ENCODE assay signal across 8 cellular contexts in genomic region chr16:636206-637080, GRCh38.
DNase-seq lines count a peak whose midpoint lies in the region; ATAC-seq lines count a peak whose summit lies in the region.

METTL26 (minus strand) TSS chr16:636305; CDS start chr16:636290, 15 bp downstream.

- H3K9me3 ChIP-seq in SK-N-MC (ENCODE audit: low read depth, low read length) = no peaks in the 10 kb centered on the region

- peak within 1 kb of the TSS; percentile 96 for H3K27ac ChIP-seq in SK-N-MC

- H3K36me3 Mint-ChIP-seq in activated naive CD4-positive, alpha-beta T cell treated with anti-CD3 and anti-CD28 coated beads, Interleukin-2, amount 10 ng/mL, durations not matched to agents 7 days and 5 days = peaks cover 3% of the 10 kb centered on the region

- ATAC-seq in HG02571 (IDR thresholded peaks at IDR 0.05; ENCODE audit: unreplicated experiment) = peak; percentile 64

- H3K27me3 Mint-ChIP-seq in activated naive CD4-positive, alpha-beta T cell treated with anti-CD3 and anti-CD28 coated beads, Interleukin-2, amount 10 ng/mL, durations not matched to agents 7 days and 5 days = peaks cover 10% of the 10 kb centered on the region

- H3K36me3 ChIP-seq in SK-N-MC (ENCODE audit: insufficient read depth, low read length) = no peaks in the 10 kb centered on the region

- peak within 1 kb of the TSS; percentile 99 for H3K27ac Mint-ChIP-seq in activated naive CD4-positive, alpha-beta T cell treated with anti-CD3 and anti-CD28 coated beads, Interleukin-2, amount 10 ng/mL, durations not matched to agents 7 days and 5 days

- H3K4me3 Mint-ChIP-seq in activated naive CD4-positive, alpha-beta T cell treated with anti-CD3 and anti-CD28 coated beads, Interleukin-2, amount 10 ng/mL, durations not matched to agents 7 days and 5 days = peak within 1 kb of the TSS; percentile 94

- no peaks in the 10 kb centered on the region for H3K9me3 Mint-ChIP-seq in activated naive CD4-positive, alpha-beta T cell treated with anti-CD3 and anti-CD28 coated beads, Interleukin-2, amount 10 ng/mL, durations not matched to agents 7 days and 5 days

- peaks cover 12% of the 10 kb centered on the region for H3K4me1 Mint-ChIP-seq in activated naive CD4-positive, alpha-beta T cell treated with anti-CD3 and anti-CD28 coated beads, Interleukin-2, amount 10 ng/mL, durations not matched to agents 7 days and 5 days

- DNase-seq in NCI-H1048 (lab: John Stamatoyannopoulos, UW) = peak; percentile 66
- DNase-seq in SK-N-MC (ENCODE audit: low read depth, low spot score) = peak; percentile 77
- DNase-seq in activated naive CD4-positive, alpha-beta T cell treated with anti-CD3 and anti-CD28 coated beads, Interleukin-2, amount 10 ng/mL, durations not matched to agents 7 days and 5 days = peak; percentile 96
- peak; percentile 93 for DNase-seq in germinal center (ENCODE audit: low spot score)
- DNase-seq in nucleus accumbens (lab: John Stamatoyannopoulos, UW) = peak; percentile 49 to 100 (median 96)
- peak; percentile 97 for DNase-seq in superior temporal gyrus (ENCODE audit: extremely low spot score)

- CTCF ChIA-PET in activated naive CD4-positive, alpha-beta T cell treated with anti-CD3 and anti-CD28 coated beads, Interleukin-2, amount 10 ng/mL, durations not matched to agents 7 days and 5 days (lab: Charles Lee) = interaction anchor here (0.6 to 1.1 kb wide), 3 partner anchors 11 to 110 kb away, joined by 3 read pairs; no protein-coding TSS in a partner anchor

- peak within 1 kb of the TSS; percentile 65 for H3K4me3 ChIP-seq in GM08714 (ENCODE audit: low read length)
- peak within 1 kb of the TSS; percentile 99 for H3K4me3 ChIP-seq in SK-N-MC

- H3K9ac ChIP-seq in SK-N-MC (ENCODE audit: insufficient read length) = peak within 1 kb of the TSS; percentile 85

Comparison
In these comparisons a context has a peak if more than half of its experiments do, and no peak if none do; other contexts are left out.
1. Peak in every context shown above with its lines: DNase-seq, ATAC-seq, H3K4me3 ChIP-seq and H3K27ac ChIP-seq.